In genomic region chr1:234921266-234922062, GRCh38 we compare ENCODE assay signal across 12 cellular contexts.
DNase-seq lines count a peak whose midpoint lies in the region; ATAC-seq and TF ChIP-seq lines count a peak whose summit lies in the region.
"Had no signal": no experiment of that assay in that cellular context is flagged by ENCODE, and none has a peak within 500 bp of the region (broad histone marks: within the 10 kb centered on the region; RNA-seq: fewer than 3 reads in every experiment).

No MANE protein-coding gene starts in this region.

- H3K27ac Mint-ChIP-seq in chondrocyte (ENCODE audit: unreplicated experiment): peak overlapping the region; percentile 57
- H3K27ac Mint-ChIP-seq: activated naive CD8-positive, alpha-beta T cell treated with anti-CD3 and anti-CD28 coated beads, Interleukin-2, amount 50 U/mL, for 24 hours; B cell; T-helper 2 cell treated with Interferon-gamma antibody and Interleukin-4, amounts not matched to agents 5 μg/mL and 100 μg/mL, for 36 hours had no signal

- DNase-seq in EH (ENCODE audit: low read depth) (peak; percentile 92), chondrocyte (ENCODE audit: low spot score) (no peak), iris pigment epithelial cell (ENCODE audit: low read depth) (peak; percentile 84), renal cortical epithelial cell (ENCODE audit: low read depth) (peak; percentile 96), NCI-H524 (lab: John Stamatoyannopoulos, UW) (no peak)
- no peak for DNase-seq in activated naive CD4-positive, alpha-beta T cell treated with anti-CD3 and anti-CD28 coated beads, Interleukin-2, amount 50 U/mL, for 16 hours
- DNase-seq: activated CD8-positive, alpha-beta memory T cell treated with anti-CD3 and anti-CD28 coated beads for 24 hours; activated naive CD8-positive, alpha-beta T cell treated with anti-CD3 and anti-CD28 coated beads, Interleukin-2, amount 50 U/mL, for 24 hours had no signal

- H3K36me3 Mint-ChIP-seq in chondrocyte (ENCODE audit: low read depth): no peaks in the 10 kb centered on the region

- no peaks in the 10 kb centered on the region for H3K27me3 Mint-ChIP-seq in chondrocyte (ENCODE audit: low read depth)
- H3K27me3 Mint-ChIP-seq: activated naive CD8-positive, alpha-beta T cell treated with anti-CD3 and anti-CD28 coated beads, Interleukin-2, amount 50 U/mL, for 24 hours; B cell had no signal

- no peak for ATAC-seq in HG03139 (IDR thresholded peaks at IDR 0.05; ENCODE audit: unreplicated experiment)
- ATAC-seq in GM21526 (IDR thresholded peaks at IDR 0.05; ENCODE audit: low FRiP score, unreplicated experiment): no peak
- ATAC-seq: activated naive CD8-positive, alpha-beta T cell treated with anti-CD3 and anti-CD28 coated beads, Interleukin-2, amount 50 U/mL, for 24 hours had no signal

- H3K4me3 Mint-ChIP-seq in chondrocyte (ENCODE audit: unreplicated experiment): no peak overlapping the region
- H3K4me3 Mint-ChIP-seq: activated naive CD8-positive, alpha-beta T cell treated with anti-CD3 and anti-CD28 coated beads, Interleukin-2, amount 50 U/mL, for 24 hours; B cell; T-helper 2 cell treated with Interferon-gamma antibody and Interleukin-4, amounts not matched to agents 5 μg/mL and 100 μg/mL, for 36 hours had no signal

- no peak for TF ChIP-seq CTCF in chondrocyte (IDR thresholded peaks at IDR 0.05)

- no peaks in the 10 kb centered on the region for H3K9me3 Mint-ChIP-seq in chondrocyte (ENCODE audit: low read depth)
- H3K9me3 Mint-ChIP-seq: activated naive CD8-positive, alpha-beta T cell treated with anti-CD3 and anti-CD28 coated beads, Interleukin-2, amount 50 U/mL, for 24 hours had no signal

- H3K4me1 Mint-ChIP-seq in chondrocyte (ENCODE audit: low read depth): peaks cover 66% of the 10 kb centered on the region

Comparison
In these comparisons a context has a peak if more than half of its experiments do, and no peak if none do; other contexts are left out.
1. DNase-seq: peak in EH (single experiment), iris pigment epithelial cell (single experiment) and renal cortical epithelial cell (single experiment); none in chondrocyte (single experiment), activated naive CD4-positive, alpha-beta T cell treated with anti-CD3 and anti-CD28 coated beads, Interleukin-2, amount 50 U/mL, for 16 hours (single experiment) and NCI-H524 (0 of 2).